In genomic region chr19:48111280-48111679, GRCh38 we compare ENCODE assay signal across 7 cellular contexts. TPM values are rescaled to one million over a fixed set of nuclear protein-coding genes. Genes with fewer than 3 reads are reported as not detected.
A peak's percentile ranks its signal among the peaks of the same experiment; 100 is the strongest.
DNase-seq lines count a peak whose midpoint lies in the region; ATAC-seq and TF ChIP-seq lines count a peak whose summit lies in the region.

No MANE protein-coding gene starts in this region.

- TF ChIP-seq CTCF in OCI-LY1 (IDR thresholded peaks at IDR 0.05; ENCODE audit: low read length), result no peak

- POLR2A ChIA-PET in HEK293T (lab: Yijun Ruan, JAX), result interaction anchor here (0.9 to 2.5 kb wide), 7 partner anchors 10 to 92 kb away, joined by 3 to 17 read pairs (median 5); partner anchors contain the start of genes LIG1 and ZSWIM9

- no peaks in the 10 kb centered on the region for H3K27me3 ChIP-seq in OCI-LY1 (ENCODE audit: insufficient read depth, low read length)
- no peaks in the 10 kb centered on the region for H3K27me3 ChIP-seq in endocrine pancreas (ENCODE audit: control insufficient read depth, insufficient read depth, low read length)
- H3K27me3 ChIP-seq in skeletal muscle satellite cell (ENCODE audit: control insufficient read depth, insufficient read depth, low read length), result no peaks in the 10 kb centered on the region

- no peak overlapping the region for H3K27ac ChIP-seq in OCI-LY1 (ENCODE audit: low read depth, low read length, poor library complexity, severe bottlenecking)

- ATAC-seq in HG02852 (IDR thresholded peaks at IDR 0.05; ENCODE audit: unreplicated experiment), result no peak

- no peaks in the 10 kb centered on the region for H4K20me1 ChIP-seq in OCI-LY1 (ENCODE audit: insufficient read depth, low read length)

- no peaks in the 10 kb centered on the region for H3K9me2 ChIP-seq in OCI-LY1 (ENCODE audit: low read depth, low read length)

- H3K9me3 ChIP-seq in OCI-LY1 (ENCODE audit: low read length) (no peaks in the 10 kb centered on the region), endocrine pancreas (ENCODE audit: control insufficient read depth, low read length) (no peaks in the 10 kb centered on the region), skeletal muscle satellite cell (replicated peaks; ENCODE audit: low read length) (no peaks in the 10 kb centered on the region)

- H3K4me1 ChIP-seq in OCI-LY1 (ENCODE audit: insufficient read depth, low read length, severe bottlenecking), result peaks cover 17% of the 10 kb centered on the region
- H3K4me1 ChIP-seq in endocrine pancreas (ENCODE audit: control insufficient read depth, insufficient read depth, low read length), result no peaks in the 10 kb centered on the region
- H3K4me1 ChIP-seq in skeletal muscle satellite cell (ENCODE audit: control insufficient read depth, insufficient read depth, low read length), result peaks cover 13% of the 10 kb centered on the region

- H3F3A ChIP-seq in OCI-LY1 (ENCODE audit: insufficient read depth, low read length), result no peaks in the 10 kb centered on the region

- CTCF ChIA-PET in HEK293T (lab: Yijun Ruan, JAX), result interaction anchor here (0.6 to 1.3 kb wide), 3 partner anchors 21 to 148 kb away, joined by 3 to 8 read pairs (median 4); no protein-coding TSS in a partner anchor

- H3K4me2 ChIP-seq in OCI-LY1 (ENCODE audit: low read length) (peak overlapping the region; percentile 97), skeletal muscle satellite cell (ENCODE audit: low read length) (peak overlapping the region; percentile 99)

- no peak for DNase-seq in HEK293T (ENCODE audit: extremely low spot score)
- DNase-seq in RPMI8226, result no peak
- no peak for DNase-seq in stimulated activated CD4-positive, alpha-beta T cell treated with anti-CD3 and anti-CD28 coated beads, Interleukin-12 subunit alpha, Interleukin-12 subunit beta, amount 100 ng/mL, for 4 hours

- H3K36me3 ChIP-seq in OCI-LY1 (ENCODE audit: insufficient read depth, low read length) (peaks cover 14% of the 10 kb centered on the region), endocrine pancreas (ENCODE audit: control insufficient read depth, insufficient read depth, low read length) (no peaks in the 10 kb centered on the region), skeletal muscle satellite cell (ENCODE audit: insufficient read depth, low read length) (peaks cover 3% of the 10 kb centered on the region)

- peak overlapping the region; percentile 74 for H3K4me3 ChIP-seq in OCI-LY1 (ENCODE audit: low read depth, low read length, poor library complexity, severe bottlenecking)
- peak overlapping the region; percentile 12 for H3K4me3 ChIP-seq in endocrine pancreas (ENCODE audit: control insufficient read depth, insufficient read depth, low read length)
- H3K4me3 ChIP-seq in skeletal muscle satellite cell (ENCODE audit: low read length), result peak overlapping the region; percentile 89

- no peaks in the 10 kb centered on the region for H3K79me2 ChIP-seq in OCI-LY1 (ENCODE audit: insufficient read depth, low read length)

- H3K9ac ChIP-seq in OCI-LY1 (ENCODE audit: low read length) (peak overlapping the region; percentile 82; the same call in 1 of the 2 replicates), endocrine pancreas (ENCODE audit: control insufficient read depth, insufficient read depth, low read length) (no peak overlapping the region), skeletal muscle satellite cell (ENCODE audit: low read depth, low read length) (peak overlapping the region; percentile 96)

- no peak overlapping the region for H2AFZ ChIP-seq in OCI-LY1 (ENCODE audit: low read length)

TF ChIP-seq in HEK293T, 16 proteins besides CTCF, POLR2A, EP300 and RAD21:
- TF ChIP-seq ARNT (IDR thresholded peaks at IDR 0.05) (no peak), SP1 (IDR thresholded peaks at IDR 0.05) (no peak), SUZ12 (IDR thresholded peaks at IDR 0.05) (no peak), L3MBTL2 (conservative IDR thresholded peaks at IDR 0.05) (0 out of 2 replicates have a peak, but pooled peaks have one; percentile 20), ZNF384 (IDR thresholded peaks at IDR 0.05) (peak; percentile 35; the same call in 1 of the 2 replicates)
TF ChIP-seq in HEK293T: peak in this region for 2.

RNA-seq across cellular contexts. Expression of gene PLA2G4C, which starts 0.7 kb away (rescaled TPM):
- 4.3 and 13.3 TPM in 2 replicates for total RNA-seq in skeletal muscle satellite cell (2012; rRNA removed)

RNA-seq across cellular contexts. Expression of gene LIG1, which starts 58.9 kb away (rescaled TPM):
- 19.2 and 20.8 TPM in 2 replicates for total RNA-seq in skeletal muscle satellite cell (2012; rRNA removed)

RNA-seq across cellular contexts. Expression of gene ZSWIM9, which starts 59.2 kb away (rescaled TPM):
- total RNA-seq in skeletal muscle satellite cell (2012; rRNA removed), result 1.7 and 2.0 TPM in 2 replicates

Comparison
In these comparisons a context has a peak if more than half of its experiments do, and no peak if none do; other contexts are left out.
1. H3K4me3 ChIP-seq: peak in every context shown above with its lines; median percentile 89 in skeletal muscle satellite cell; 74 in OCI-LY1; 12 in endocrine pancreas.